In genomic region chr17:41651625-41652460, GRCh38 we compare ENCODE assay signal across 1 cellular context.
TF ChIP-seq lines count a peak whose summit lies in the region.

No MANE protein-coding gene starts in this region.

TF ChIP-seq in HEK293, 187 proteins besides CTCF, POLR2A, EP300 and RAD21 (continued from another document and continues in another):
- TF ChIP-seq ZNF639 (tag by site-specific recombination; IDR thresholded peaks at IDR 0.05) (no peak), HOXA7 (CRISPR knock-in tag; IDR thresholded peaks at IDR 0.05; ENCODE audit: borderline replicate concordance) (no peak), ZNF626 (tag by site-specific recombination; IDR thresholded peaks at IDR 0.05) (no peak), ZBTB48 (tag by site-specific recombination; IDR thresholded peaks at IDR 0.05) (peak; percentile 34; the same call in 1 of the 2 replicates), ZNF701 (tag by site-specific recombination; IDR thresholded peaks at IDR 0.05) (no peak), ZNF488 (tag by site-specific recombination; IDR thresholded peaks at IDR 0.05) (no peak; the same call in 1 of the 2 replicates), ZNF785 (tag by site-specific recombination; IDR thresholded peaks at IDR 0.05) (peak; percentile 75; the same call in 1 of the 2 replicates), ZBTB21 (tag by site-specific recombination; IDR thresholded peaks at IDR 0.05) (no peak), ZNF157 (tag by site-specific recombination; IDR thresholded peaks at IDR 0.05) (0 out of 2 replicates have a peak, but pooled peaks have one; percentile 28), YY2 (tag by site-specific recombination; IDR thresholded peaks at IDR 0.05) (0 out of 2 replicates have a peak, but pooled peaks have one; percentile 15), ZNF776 (tag by site-specific recombination; IDR thresholded peaks at IDR 0.05; ENCODE audit: borderline replicate concordance) (0 out of 2 replicates have a peak, but pooled peaks have one; percentile 68), ZNF23 (tag by site-specific recombination; IDR thresholded peaks at IDR 0.05; ENCODE audit: borderline replicate concordance) (no peak), ZSCAN4 (tag by site-specific recombination; IDR thresholded peaks at IDR 0.05) (peak; percentile 100), ZNF394 (tag by site-specific recombination; IDR thresholded peaks at IDR 0.05; ENCODE audit: borderline replicate concordance) (no peak), ZNF132 (tag by site-specific recombination; IDR thresholded peaks at IDR 0.05; ENCODE audit: borderline replicate concordance) (no peak), ZNF560 (tag by site-specific recombination; IDR thresholded peaks at IDR 0.05; ENCODE audit: borderline replicate concordance) (no peak), KLF1 (tag by site-specific recombination; IDR thresholded peaks at IDR 0.05) (peak; percentile 57), OVOL3 (tag by site-specific recombination; IDR thresholded peaks at IDR 0.05) (no peak), OSR2 (tag by site-specific recombination; IDR thresholded peaks at IDR 0.05) (no peak), ZNF121 (tag by site-specific recombination; IDR thresholded peaks at IDR 0.05) (no peak), ZNF629 (tag by site-specific recombination; IDR thresholded peaks at IDR 0.05) (no peak), ZNF184 (tag by site-specific recombination; IDR thresholded peaks at IDR 0.05) (no peak), ZNF335 (tag by site-specific recombination; conservative IDR thresholded peaks at IDR 0.05) (no peak), ZNF16 (tag by site-specific recombination; IDR thresholded peaks at IDR 0.05; ENCODE audit: low read depth) (no peak), ZNF514 (tag by site-specific recombination; IDR thresholded peaks at IDR 0.05) (no peak), EGR2 (tag by site-specific recombination; IDR thresholded peaks at IDR 0.05; ENCODE audit: low read depth) (no peak), ZNF473 (tag by site-specific recombination; IDR thresholded peaks at IDR 0.05) (peak; percentile 79; the same call in 1 of the 2 replicates), ZNF169 (tag by site-specific recombination; IDR thresholded peaks at IDR 0.05) (0 out of 2 replicates have a peak, but pooled peaks have one; percentile 81), ZNF175 (tag by site-specific recombination; IDR thresholded peaks at IDR 0.05) (no peak), PRDM2 (tag by site-specific recombination; IDR thresholded peaks at IDR 0.05; ENCODE audit: borderline replicate concordance) (0 out of 2 replicates have a peak, but pooled peaks have one; percentile 44), ZFP41 (tag by site-specific recombination; IDR thresholded peaks at IDR 0.05; ENCODE audit: borderline replicate concordance) (no peak), ZNF391 (tag by site-specific recombination; IDR thresholded peaks at IDR 0.05; ENCODE audit: borderline replicate concordance, low read depth) (no peak), ZNF768 (tag by site-specific recombination; IDR thresholded peaks at IDR 0.05) (no peak), BCL6B (tag by site-specific recombination; IDR thresholded peaks at IDR 0.05) (no peak), GFI1B (tag by site-specific recombination; IDR thresholded peaks at IDR 0.05) (no peak), ZNF830 (tag by site-specific recombination; IDR thresholded peaks at IDR 0.05; ENCODE audit: low read depth) (no peak), KLF10 (tag by site-specific recombination; IDR thresholded peaks at IDR 0.05) (no peak), ZNF791 (tag by site-specific recombination; IDR thresholded peaks at IDR 0.05) (no peak), ZFP69B (tag by site-specific recombination; IDR thresholded peaks at IDR 0.05) (no peak), ZNF433 (tag by site-specific recombination; IDR thresholded peaks at IDR 0.05; ENCODE audit: low read depth) (no peak), ZNF76 (tag by site-specific recombination; IDR thresholded peaks at IDR 0.05; ENCODE audit: borderline replicate concordance, low read depth) (peak; percentile 55; the same call in 1 of the 2 replicates), ZNF585B (tag by site-specific recombination; IDR thresholded peaks at IDR 0.05) (no peak), ZNF837 (tag by site-specific recombination; IDR thresholded peaks at IDR 0.05) (0 out of 2 replicates have a peak, but pooled peaks have one; percentile 78), ZNF544 (tag by site-specific recombination; IDR thresholded peaks at IDR 0.05) (peak; percentile 63), ZNF645 (tag by site-specific recombination; IDR thresholded peaks at IDR 0.05) (peak; percentile 27; the same call in 1 of the 2 replicates)
- TF ChIP-seq, protein P1, sequence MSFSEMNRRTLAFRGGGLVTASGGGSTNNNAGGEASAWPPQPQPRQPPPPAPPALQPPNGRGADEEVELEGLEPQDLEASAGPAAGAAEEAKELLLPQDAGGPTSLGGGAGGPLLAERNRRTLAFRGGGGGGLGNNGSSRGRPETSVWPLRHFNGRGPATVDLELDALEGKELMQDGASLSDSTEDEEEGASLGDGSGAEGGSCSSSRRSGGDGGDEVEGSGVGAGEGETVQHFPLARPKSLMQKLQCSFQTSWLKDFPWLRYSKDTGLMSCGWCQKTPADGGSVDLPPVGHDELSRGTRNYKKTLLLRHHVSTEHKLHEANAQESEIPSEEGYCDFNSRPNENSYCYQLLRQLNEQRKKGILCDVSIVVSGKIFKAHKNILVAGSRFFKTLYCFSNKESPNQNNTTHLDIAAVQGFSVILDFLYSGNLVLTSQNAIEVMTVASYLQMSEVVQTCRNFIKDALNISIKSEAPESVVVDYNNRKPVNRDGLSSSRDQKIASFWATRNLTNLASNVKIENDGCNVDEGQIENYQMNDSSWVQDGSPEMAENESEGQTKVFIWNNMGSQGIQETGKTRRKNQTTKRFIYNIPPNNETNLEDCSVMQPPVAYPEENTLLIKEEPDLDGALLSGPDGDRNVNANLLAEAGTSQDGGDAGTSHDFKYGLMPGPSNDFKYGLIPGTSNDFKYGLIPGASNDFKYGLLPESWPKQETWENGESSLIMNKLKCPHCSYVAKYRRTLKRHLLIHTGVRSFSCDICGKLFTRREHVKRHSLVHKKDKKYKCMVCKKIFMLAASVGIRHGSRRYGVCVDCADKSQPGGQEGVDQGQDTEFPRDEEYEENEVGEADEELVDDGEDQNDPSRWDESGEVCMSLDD (tag by site-specific recombination; IDR thresholded peaks at IDR 0.05) = no peak
- TF ChIP-seq, protein P2, sequence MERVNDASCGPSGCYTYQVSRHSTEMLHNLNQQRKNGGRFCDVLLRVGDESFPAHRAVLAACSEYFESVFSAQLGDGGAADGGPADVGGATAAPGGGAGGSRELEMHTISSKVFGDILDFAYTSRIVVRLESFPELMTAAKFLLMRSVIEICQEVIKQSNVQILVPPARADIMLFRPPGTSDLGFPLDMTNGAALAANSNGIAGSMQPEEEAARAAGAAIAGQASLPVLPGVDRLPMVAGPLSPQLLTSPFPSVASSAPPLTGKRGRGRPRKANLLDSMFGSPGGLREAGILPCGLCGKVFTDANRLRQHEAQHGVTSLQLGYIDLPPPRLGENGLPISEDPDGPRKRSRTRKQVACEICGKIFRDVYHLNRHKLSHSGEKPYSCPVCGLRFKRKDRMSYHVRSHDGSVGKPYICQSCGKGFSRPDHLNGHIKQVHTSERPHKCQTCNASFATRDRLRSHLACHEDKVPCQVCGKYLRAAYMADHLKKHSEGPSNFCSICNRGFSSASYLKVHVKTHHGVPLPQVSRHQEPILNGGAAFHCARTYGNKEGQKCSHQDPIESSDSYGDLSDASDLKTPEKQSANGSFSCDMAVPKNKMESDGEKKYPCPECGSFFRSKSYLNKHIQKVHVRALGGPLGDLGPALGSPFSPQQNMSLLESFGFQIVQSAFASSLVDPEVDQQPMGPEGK (tag by site-specific recombination; IDR thresholded peaks at IDR 0.05) = no peak
